ENCODE assay signal across 9 cellular contexts in genomic region chr1:193115629-193116227, GRCh38. TPM values are rescaled to one million over a fixed set of nuclear protein-coding genes. Genes with fewer than 3 reads are reported as not detected.
DNase-seq lines count a peak whose midpoint lies in the region; ATAC-seq and TF ChIP-seq lines count a peak whose summit lies in the region.
"Had no signal": no experiment of that assay in that cellular context is flagged by ENCODE, and none has a peak within 500 bp of the region (broad histone marks: within the 10 kb centered on the region; RNA-seq: fewer than 3 reads in every experiment).

No MANE protein-coding gene starts in this region.

- DNase-seq in EH (ENCODE audit: low read depth): peak; percentile 99
- DNase-seq in RWPE2 (ENCODE audit: low spot score): peak; percentile 77
- DNase-seq in fibroblast of pulmonary artery (ENCODE audit: low read depth): peak; percentile 97
- DNase-seq in pulmonary artery endothelial cell (ENCODE audit: low read depth, low spot score): peak; percentile 66
- DNase-seq in GOT3 (lab: John Stamatoyannopoulos, UW): no peak
- DNase-seq in hippocampal formation (lab: John Stamatoyannopoulos, UW): no peak
- no peak for DNase-seq in UCSD-AML1 (lab: John Stamatoyannopoulos, UW; ENCODE audit: unreplicated experiment)
- DNase-seq in dorsolateral prefrontal cortex: no peak
- DNase-seq: spleen had no signal

- TF ChIP-seq CTCF in RWPE2 (IDR thresholded peaks at IDR 0.05; ENCODE audit: poor library complexity, severe bottlenecking) (no peak), fibroblast of pulmonary artery (IDR thresholded peaks at IDR 0.05; ENCODE audit: low read length, missing control alignments) (no peak), dorsolateral prefrontal cortex (IDR thresholded peaks at IDR 0.05 in 54 of 56, conservative IDR thresholded peaks at IDR 0.05 in 2 of 56; ENCODE audit: low read depth in 1 of 56, partially characterized antibody in 56 of 56) (no peak)

- H3K27me3 ChIP-seq in RWPE2 (ENCODE audit: insufficient read depth, poor library complexity, severe bottlenecking) (no peaks in the 10 kb centered on the region), dorsolateral prefrontal cortex (no peaks in the 10 kb centered on the region)
- H3K27me3 ChIP-seq: spleen had no signal

- H3K4me3 ChIP-seq in RWPE2 (ENCODE audit: severe bottlenecking) (no peak overlapping the region), fibroblast of pulmonary artery (replicated peaks; ENCODE audit: low read depth, low read length) (no peak overlapping the region), dorsolateral prefrontal cortex (no peak overlapping the region)
- H3K4me3 ChIP-seq: spleen had no signal

- H3K27ac ChIP-seq in RWPE2 (ENCODE audit: poor library complexity, severe bottlenecking): peak overlapping the region; percentile 55
- H3K27ac ChIP-seq in dorsolateral prefrontal cortex: no peak overlapping the region
- H3K27ac ChIP-seq: spleen had no signal

- peaks cover 24% of the 10 kb centered on the region for H3K4me1 ChIP-seq in RWPE2 (ENCODE audit: insufficient read depth, poor library complexity, severe bottlenecking)

- intact Hi-C loops in dorsolateral prefrontal cortex (cut with DNase I): no loop called here

- no peaks in the 10 kb centered on the region for H3K9me3 ChIP-seq in RWPE2 (ENCODE audit: severe bottlenecking)
- H3K9me3 ChIP-seq: spleen had no signal

- peak; percentile 98 for ATAC-seq in RWPE2 (ENCODE audit: low read depth)

- no peaks in the 10 kb centered on the region for H3K36me3 ChIP-seq in RWPE2 (ENCODE audit: low read depth)
- H3K36me3 ChIP-seq: spleen had no signal

RNA-seq across cellular contexts. Expression of gene CDC73, which starts 6.1 kb away (rescaled TPM):
- total RNA-seq in pulmonary artery endothelial cell: 18.1 and 26.1 TPM in 2 replicates
- 10 to 100 TPM; 43.4 to 70.8 (median 56.4) TPM for total RNA-seq in dorsolateral prefrontal cortex

RNA-seq across cellular contexts. Expression of gene GLRX2, which starts 10.5 kb away (rescaled TPM):
- total RNA-seq in pulmonary artery endothelial cell: 11.2 and 15.9 TPM in 2 replicates
- 10 to 100 TPM; 14.2 to 51.8 (median 35.5) TPM for total RNA-seq in dorsolateral prefrontal cortex

RNA-seq across cellular contexts. Expression of gene RO60, which starts 56.3 kb away (rescaled TPM):
- 144 and 213 TPM in 2 replicates for total RNA-seq in pulmonary artery endothelial cell
- total RNA-seq in dorsolateral prefrontal cortex: 100 to 1,000 TPM in 9 of 120 experiments, 10 to 100 TPM in 111; 58.5 to 126 (median 77.6) TPM

RNA-seq across cellular contexts. Expression of gene UCHL5, which starts 56.6 kb away (rescaled TPM):
- total RNA-seq in pulmonary artery endothelial cell (32.5 and 36.3 TPM in 2 replicates), dorsolateral prefrontal cortex (10 to 100 TPM; 23.2 to 70.9 (median 51.2) TPM)

Comparison
In these comparisons a context has a peak if more than half of its experiments do, and no peak if none do; other contexts are left out.
1. DNase-seq: peak in EH (single experiment), RWPE2 (single experiment), fibroblast of pulmonary artery (single experiment) and pulmonary artery endothelial cell (single experiment); none in GOT3 (single experiment), hippocampal formation (0 of 2), UCSD-AML1 (single experiment) and dorsolateral prefrontal cortex (0 of 10).